ENCODE assay signal across 1 cellular context in the genomic region with DNA sequence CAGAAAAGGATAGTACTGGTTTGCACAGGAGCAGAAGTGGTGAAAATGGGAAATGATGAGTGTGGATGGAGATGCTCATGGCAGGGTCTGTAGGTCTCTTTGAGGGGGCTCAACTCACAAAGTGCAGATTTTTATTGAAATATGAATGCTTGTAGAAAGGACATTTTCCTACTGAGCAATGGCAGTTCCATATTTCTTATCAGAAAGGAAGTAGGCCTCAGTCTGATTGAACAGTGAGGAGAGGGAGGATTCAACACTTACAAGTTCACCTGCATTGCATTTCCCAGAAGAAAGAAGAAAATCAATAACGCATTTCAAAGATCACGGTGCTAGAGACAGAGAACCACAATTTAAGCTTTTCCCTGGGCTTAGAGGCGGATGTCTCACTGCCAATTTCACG.
TF ChIP-seq lines count a peak whose summit lies in the region.

No MANE protein-coding gene starts in this region.

TF ChIP-seq in endothelial cell of umbilical vein, 7 proteins besides CTCF, POLR2A, EP300 and RAD21 (continued from another document):
- no peak for TF ChIP-seq POLR2AphosphoS5 (IDR thresholded peaks at IDR 0.05; ENCODE audit: insufficient read depth, low read depth, low read length)
